Comparison of ENCODE assay signal across 8 cellular contexts in genomic region chr1:161539731-161540561, GRCh38. TPM values are rescaled to one million over a fixed set of nuclear protein-coding genes. Genes with fewer than 3 reads are reported as not detected.
DNase-seq lines count a peak whose midpoint lies in the region; ATAC-seq and TF ChIP-seq lines count a peak whose summit lies in the region.
"Not testable (repeated sequence)": the region's sequence is repeated elsewhere in the genome, so short reads cannot be mapped to it uniquely, and the experiment has no call there.

No MANE protein-coding gene starts in this region.

- H3K4me3 ChIP-seq in CD8-positive, alpha-beta T cell (ENCODE audit: low read depth, low read length), result peak overlapping the region; percentile 39
- H3K4me3 ChIP-seq in endocrine pancreas (ENCODE audit: control insufficient read depth, insufficient read depth, low read length) (peak overlapping the region; percentile 24), mesodermal cell (ENCODE audit: extremely low read depth, insufficient read depth, low read length, poor library complexity, severe bottlenecking) (peak overlapping the region; percentile 54)

- peak; percentile 70 for ATAC-seq in CD8-positive, alpha-beta T cell
- ATAC-seq in GM19463 (IDR thresholded peaks at IDR 0.05; ENCODE audit: unreplicated experiment) (peak; percentile 60), HG03571 (IDR thresholded peaks at IDR 0.05; ENCODE audit: unreplicated experiment) (peak; percentile 51)

- peak overlapping the region; percentile 95 for H3K27ac Mint-ChIP-seq in CD8-positive, alpha-beta T cell

- intact Hi-C loops in CD8-positive, alpha-beta T cell (cut with DNase I, micrococcal nuclease), result loop anchor here (1.0 to 5.0 kb wide), 2 partner anchors 9 to 143 kb away; no protein-coding TSS in a partner anchor

- H3K27ac ChIP-seq in CD8-positive, alpha-beta T cell (ENCODE audit: low read depth, low read length), result peak overlapping the region; percentile 46
- not testable (repeated sequence) for H3K27ac ChIP-seq in mesodermal cell (ENCODE audit: low read depth, low read length, severe bottlenecking)

- H3K4me3 Mint-ChIP-seq in CD8-positive, alpha-beta T cell, result peak overlapping the region; percentile 91

- not testable (repeated sequence) for TF ChIP-seq CTCF in CD8-positive, alpha-beta T cell (IDR thresholded peaks at IDR 0.05)

- not testable (repeated sequence) for H3K9me3 Mint-ChIP-seq in CD8-positive, alpha-beta T cell

- CTCF ChIA-PET in CD8-positive, alpha-beta T cell (lab: Charles Lee), result interaction anchor here (0.6 to 1.3 kb wide), 4 partner anchors 8 to 223 kb away, joined by 3 to 6 read pairs (median 3); no protein-coding TSS in a partner anchor

- H3K9ac ChIP-seq in endocrine pancreas (ENCODE audit: control insufficient read depth, insufficient read depth, low read length), result not testable (repeated sequence)

- not testable (repeated sequence) for H3K36me3 ChIP-seq in CD8-positive, alpha-beta T cell (ENCODE audit: insufficient read depth, low read length); endocrine pancreas (ENCODE audit: control insufficient read depth, insufficient read depth, low read length); mesodermal cell (ENCODE audit: control insufficient read depth, insufficient read depth, low read length)

- H3K27me3 Mint-ChIP-seq in CD8-positive, alpha-beta T cell (ENCODE audit: low read depth), result not testable (repeated sequence)

- H3K4me1 Mint-ChIP-seq in CD8-positive, alpha-beta T cell (ENCODE audit: low read depth), result peaks cover 46% of the 10 kb centered on the region

- not testable (repeated sequence) for H3K9me3 ChIP-seq in CD8-positive, alpha-beta T cell (ENCODE audit: low read length); endocrine pancreas (ENCODE audit: control insufficient read depth, low read length); mesodermal cell (ENCODE audit: control insufficient read depth, low read length)

- H3K36me3 Mint-ChIP-seq in CD8-positive, alpha-beta T cell, result not testable (repeated sequence)

- POLR2A ChIA-PET in CD8-positive, alpha-beta T cell (lab: Charles Lee), result interaction anchor here (1.0 to 1.3 kb wide), 5 partner anchors 9 to 209 kb away, joined by 3 to 7 read pairs (median 5); partner anchors contain the start of gene DUSP12

- not testable (repeated sequence) for H3K27me3 ChIP-seq in CD8-positive, alpha-beta T cell (ENCODE audit: insufficient read depth, low read length); endocrine pancreas (ENCODE audit: control insufficient read depth, insufficient read depth, low read length)

- H3K4me1 ChIP-seq in CD8-positive, alpha-beta T cell (ENCODE audit: insufficient read depth, low read length), result peaks cover 44% of the 10 kb centered on the region
- H3K4me1 ChIP-seq in endocrine pancreas (ENCODE audit: control insufficient read depth, insufficient read depth, low read length); mesodermal cell (ENCODE audit: control insufficient read depth, insufficient read depth, low read length, poor library complexity, severe bottlenecking): not testable (repeated sequence)

- 0 to 1% methylated on average over 29 to 32 of the region's 40 CpGs for WGBS in mesodermal cell (ENCODE audit: insufficient coverage in 2 of 2), 2 experiments

- peak; percentile 78 to 96 (median 89) for DNase-seq in CD8-positive, alpha-beta T cell
- DNase-seq in NOMO-1 treated with dmso at 0.1 percent for 144 hours (lab: John Stamatoyannopoulos, UW; ENCODE audit: unreplicated experiment), result peak; percentile 88
- peak; percentile 64 for DNase-seq in activated CD8-positive, alpha-beta memory T cell treated with anti-CD3 and anti-CD28 coated beads, Interleukin-2, amount 50 U/mL, for 1 hour (ENCODE audit: extremely low read depth)
- DNase-seq in stimulated activated CD8-positive, alpha-beta memory T cell treated with anti-CD3 and anti-CD28 coated beads, Interleukin-12 subunit alpha, Interleukin-12 subunit beta, amount 100 ng/mL, for 24 hours (ENCODE audit: extremely low read depth), result peak; percentile 86

RNA-seq across cellular contexts. Expression of gene FCGR3A, which starts 9.7 kb away (rescaled TPM):
- under 1 TPM; 0.98 to 1.00 TPM for total RNA-seq in CD8-positive, alpha-beta T cell
- not detected for polyA plus RNA-seq in mesodermal cell (2013, experiment 1 of 2)
- 0.25 TPM for polyA plus RNA-seq in mesodermal cell (2013, experiment 2 of 2)

RNA-seq across cellular contexts. Expression of gene HSPA6, which starts 15.6 kb away (rescaled TPM):
- total RNA-seq in CD8-positive, alpha-beta T cell, result under 1 TPM; 0.17 to 0.30 TPM
- polyA plus RNA-seq in mesodermal cell (2013, experiment 1 of 2), result 0.18 TPM
- 0.15 TPM for polyA plus RNA-seq in mesodermal cell (2013, experiment 2 of 2)

RNA-seq across cellular contexts. Expression of gene FCGR2A, which starts 34.7 kb away (rescaled TPM):
- under 1 TPM; 0.31 to 0.46 TPM for total RNA-seq in CD8-positive, alpha-beta T cell
- 1.7 TPM for polyA plus RNA-seq in mesodermal cell (2013, experiment 1 of 2)
- polyA plus RNA-seq in mesodermal cell (2013, experiment 2 of 2), result 1.9 TPM
